22 cellular contexts compared by ENCODE assay signal in the genomic region with DNA sequence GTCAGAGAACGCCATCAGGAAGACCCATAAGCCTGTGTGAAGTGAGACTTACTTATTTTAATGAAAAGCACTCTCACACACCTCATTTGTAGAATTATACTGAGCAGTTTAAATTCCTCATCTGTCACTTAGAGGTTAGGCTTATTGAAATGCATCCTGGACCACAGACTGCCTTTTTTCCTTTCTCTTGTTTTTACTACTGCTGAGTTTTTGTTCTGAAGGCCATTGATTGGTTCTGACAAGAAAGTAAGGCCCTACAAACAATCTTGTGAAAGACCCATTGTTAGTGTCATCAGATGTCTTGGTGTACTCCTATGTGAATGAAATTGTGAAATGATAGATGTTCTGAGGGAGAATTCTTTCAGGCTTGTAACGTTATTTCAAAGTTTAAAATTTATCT.
"Had no signal": no experiment of that assay in that cellular context is flagged by ENCODE, and none has a peak within 500 bp of the region (broad histone marks: within the 10 kb centered on the region; RNA-seq: fewer than 3 reads in every experiment).

No MANE protein-coding gene starts in this region.

- DNase-seq: activated B cell treated with CpG ODN at 0.5 μM for 24 hours; activated CD4-positive, alpha-beta T cell treated with anti-CD3 and anti-CD28 coated beads for 48 hours; activated CD8-positive, alpha-beta memory T cell treated with anti-CD3 and anti-CD28 coated beads, Interleukin-2, amount 50 U/mL, for 4 hours; activated CD8-positive, alpha-beta T cell treated with anti-CD3 and anti-CD28 coated beads, Interleukin-2, amount 10 ng/mL, durations not matched to agents 7 days and 5 days; activated gamma-delta T cell treated with Interleukin-2 at 50 U/mL for 16 hours; activated naive CD8-positive, alpha-beta T cell treated with anti-CD3 and anti-CD28 coated beads, Interleukin-2, amount 10 ng/mL, durations not matched to agents 7 days and 5 days; activated T-cell treated with anti-CD3 and anti-CD28 coated beads, Interleukin-2, amount 50 U/mL, for 72 hours; aorta; effector memory CD4-positive, alpha-beta T cell; gastrocnemius medialis; heart left ventricle; islet precursor cell; mucosa of descending colon; naive thymus-derived CD4-positive, alpha-beta T cell; nucleus accumbens; right cardiac atrium; stimulated activated CD4-positive, alpha-beta T cell treated with anti-CD3 and anti-CD28 coated beads, Interleukin-15, amount 100 ng/mL, for 24 hours; stimulated activated CD4-positive, alpha-beta T cell treated with anti-CD3 and anti-CD28 coated beads, Interleukin-4, amount 100 ng/mL, for 24 hours; stimulated activated naive CD4-positive, alpha-beta T cell; T-helper 2 cell; tibial artery had no signal

- ATAC-seq: activated CD8-positive, alpha-beta T cell treated with anti-CD3 and anti-CD28 coated beads, Interleukin-2, amount 10 ng/mL, durations not matched to agents 7 days and 5 days; activated T-cell treated with anti-CD3 and anti-CD28 coated beads, Interleukin-2, amount 50 U/mL, for 72 hours; gastrocnemius medialis; heart left ventricle; left lobe of liver; mucosa of descending colon; naive thymus-derived CD4-positive, alpha-beta T cell; right cardiac atrium had no signal
